10 cellular contexts compared by ENCODE assay signal in genomic region chr1:223887724-223888428, GRCh38. TPM values are rescaled to one million over a fixed set of nuclear protein-coding genes. Genes with fewer than 3 reads are reported as not detected.
DNase-seq lines count a peak whose midpoint lies in the region.
"Had no signal": no experiment of that assay in that cellular context is flagged by ENCODE, and none has a peak within 500 bp of the region (broad histone marks: within the 10 kb centered on the region; RNA-seq: fewer than 3 reads in every experiment).

No MANE protein-coding gene starts in this region.

- no peaks in the 10 kb centered on the region for H3K36me3 ChIP-seq in muscle layer of duodenum (ENCODE audit: control insufficient read depth in 1 of 2, insufficient read depth in 2 of 2, low read length in 2 of 2)
- H3K36me3 ChIP-seq: ovary had no signal

- no peaks in the 10 kb centered on the region for H3K9me3 ChIP-seq in muscle layer of duodenum (ENCODE audit: control insufficient read depth in 1 of 2, low read length in 2 of 2)
- H3K9me3 ChIP-seq: ovary had no signal

- H3K4me1 ChIP-seq in muscle layer of duodenum (ENCODE audit: control insufficient read depth in 1 of 2, insufficient read depth in 2 of 2, low read length in 2 of 2) = no peaks in the 10 kb centered on the region

- peak; percentile 9 for DNase-seq in CD1c-positive myeloid dendritic cell (ENCODE audit: extremely low spot score)
- peak; percentile 97 for DNase-seq in LHCN-M2 (ENCODE audit: low read depth)
- DNase-seq in cerebellar cortex (ENCODE audit: low spot score) = peak; percentile 74
- DNase-seq in midbrain (lab: John Stamatoyannopoulos, UW) = no peak
- DNase-seq in stimulated activated CD4-positive, alpha-beta T cell treated with anti-CD3 and anti-CD28 coated beads, Interleukin-2, amount 100 ng/mL, for 48 hours = no peak
- DNase-seq in activated gamma-delta T cell treated with Interleukin-2 at 50 U/mL for 16 hours = no peak
- DNase-seq in NCI-H146 (lab: John Stamatoyannopoulos, UW) = no peak

- H3K27me3 ChIP-seq in muscle layer of duodenum (ENCODE audit: low read depth, low read length) = no peaks in the 10 kb centered on the region
- H3K27me3 ChIP-seq: ovary had no signal

- peak overlapping the region; percentile 19 for H3K27ac ChIP-seq in muscle layer of duodenum (ENCODE audit: low read length)
- H3K27ac ChIP-seq: ovary, VCaP had no signal

- H3K4me3 ChIP-seq in muscle layer of duodenum (ENCODE audit: low read depth in 1 of 2, low read length in 2 of 2) = no peak overlapping the region
- H3K4me3 ChIP-seq: ovary had no signal

RNA-seq across cellular contexts. Expression of gene TP53BP2, which starts 42.1 kb away (rescaled TPM):
- total RNA-seq in LHCN-M2 (2014; rRNA removed) = 28.5 and 35.1 TPM in 2 replicates
- 10.2 TPM for polyA plus RNA-seq in LHCN-M2 (2012)

Comparison
In these comparisons a context has a peak if more than half of its experiments do, and no peak if none do; other contexts are left out.
1. DNase-seq: peak in CD1c-positive myeloid dendritic cell (single experiment), LHCN-M2 (single experiment) and cerebellar cortex (single experiment); none in midbrain (single experiment), stimulated activated CD4-positive, alpha-beta T cell treated with anti-CD3 and anti-CD28 coated beads, Interleukin-2, amount 100 ng/mL, for 48 hours (0 of 2), activated gamma-delta T cell treated with Interleukin-2 at 50 U/mL for 16 hours (single experiment) and NCI-H146 (single experiment).